In genomic region chr19:49689133-49690072, GRCh38 we compare ENCODE assay signal across 8 cellular contexts. TPM values are rescaled to one million over a fixed set of nuclear protein-coding genes. Genes with fewer than 3 reads are reported as not detected.
DNase-seq lines count a peak whose midpoint lies in the region; ATAC-seq and TF ChIP-seq lines count a peak whose summit lies in the region.

Gene ADM5, plus strand, starts transcription at chr19:49689594. Its CDS starts 244 bp downstream, at chr19:49689838.

- CTCF ChIA-PET in MCF 10A (lab: Yijun Ruan, JAX): interaction anchor here (0.6 kb wide), 2 partner anchors 17 to 231 kb away, joined by 3 to 4 read pairs; no protein-coding TSS in a partner anchor

- peaks cover 14% of the 10 kb centered on the region for H3K4me1 Mint-ChIP-seq in MCF 10A (ENCODE audit: insufficient read depth, unreplicated experiment)

- POLR2A ChIA-PET in MCF 10A (lab: Yijun Ruan, JAX): interaction anchor here (0.7 to 0.9 kb wide), 4 partner anchors 13 to 109 kb away, joined by 3 to 5 read pairs (median 3); partner anchors contain the start of genes PRMT1 and PRRG2

- H3K4me1 ChIP-seq in OCI-LY1 (ENCODE audit: insufficient read depth, low read length, severe bottlenecking): peaks cover 19% of the 10 kb centered on the region

- H3K27me3 Mint-ChIP-seq in MCF 10A (ENCODE audit: insufficient read depth, unreplicated experiment): no peaks in the 10 kb centered on the region

- no TSS peak for BruUV-seq in MCF 10A (replicated peaks; lab: Mats Ljungman, UMichigan)

- no peak within 1 kb of the TSS for H2AFZ ChIP-seq in OCI-LY1 (ENCODE audit: low read length)

- no peak for ATAC-seq in HG03520 (IDR thresholded peaks at IDR 0.05; ENCODE audit: unreplicated experiment)
- no peak for ATAC-seq in GM19395 (IDR thresholded peaks at IDR 0.05; ENCODE audit: unreplicated experiment)

- no peaks in the 10 kb centered on the region for H4K20me1 ChIP-seq in OCI-LY1 (ENCODE audit: insufficient read depth, low read length)

- H3K27ac ChIP-seq in OCI-LY1 (ENCODE audit: low read depth, low read length, poor library complexity, severe bottlenecking): no peak within 1 kb of the TSS

- H3K4me3 ChIP-seq in OCI-LY1 (ENCODE audit: low read depth, low read length, poor library complexity, severe bottlenecking) (no peak within 1 kb of the TSS), kidney epithelial cell (ENCODE audit: low read depth, low read length) (peak within 1 kb of the TSS; percentile 49)

- TF ChIP-seq CTCF in OCI-LY1 (IDR thresholded peaks at IDR 0.05; ENCODE audit: low read length) (peak; percentile 51), MCF 10A (IDR thresholded peaks at IDR 0.05; ENCODE audit: unreplicated experiment) (no peak), kidney epithelial cell (IDR thresholded peaks at IDR 0.05; ENCODE audit: insufficient read depth, low read length, poor library complexity, severe bottlenecking) (peak; percentile 77)

- 0 out of 2 replicates have a peak, but pooled peaks cover 3% of the 10 kb centered on the region for H3F3A ChIP-seq in OCI-LY1 (ENCODE audit: insufficient read depth, low read length)

- DNase-seq in NCI-H1436 (lab: John Stamatoyannopoulos, UW) (peak; percentile 77), NCI-H1436 treated with DMSO at 0.1 percent for 48 hours (lab: John Stamatoyannopoulos, UW) (no peak), MCF 10A (ENCODE audit: unreplicated experiment) (no peak), kidney epithelial cell (ENCODE audit: low read depth) (no peak)
- peak; percentile 44 for DNase-seq in stimulated activated CD4-positive, alpha-beta T cell treated with anti-CD3 and anti-CD28 coated beads, Interleukin-4, amount 100 ng/mL, for 24 hours

- H3K27me3 ChIP-seq in OCI-LY1 (ENCODE audit: insufficient read depth, low read length): no peaks in the 10 kb centered on the region
- peaks cover 4% of the 10 kb centered on the region for H3K27me3 ChIP-seq in kidney epithelial cell (ENCODE audit: control insufficient read depth, insufficient read depth, low read length)

- intact Hi-C loops in MCF 10A (cut with micrococcal nuclease): no loop called here

- no peaks in the 10 kb centered on the region for H3K9me2 ChIP-seq in OCI-LY1 (ENCODE audit: low read depth, low read length)

- no peaks in the 10 kb centered on the region for H3K9me3 Mint-ChIP-seq in MCF 10A (ENCODE audit: unreplicated experiment)

- H3K4me2 ChIP-seq in OCI-LY1 (ENCODE audit: low read length): no peak within 1 kb of the TSS

- H3K9ac ChIP-seq in OCI-LY1 (ENCODE audit: low read length): no peak within 1 kb of the TSS

- no peak within 1 kb of the TSS for H3K27ac Mint-ChIP-seq in MCF 10A (ENCODE audit: low read depth, unreplicated experiment)

- H3K79me2 ChIP-seq in OCI-LY1 (ENCODE audit: insufficient read depth, low read length): no peaks in the 10 kb centered on the region

- peak within 1 kb of the TSS; percentile 56 for H3K4me3 Mint-ChIP-seq in MCF 10A (ENCODE audit: unreplicated experiment)

- H3K9me3 ChIP-seq in OCI-LY1 (ENCODE audit: low read length): no peaks in the 10 kb centered on the region

- H3K36me3 ChIP-seq in OCI-LY1 (ENCODE audit: insufficient read depth, low read length) (peaks cover 59% of the 10 kb centered on the region), kidney epithelial cell (ENCODE audit: control insufficient read depth, insufficient read depth, low read length) (peaks cover 4% of the 10 kb centered on the region)

- peaks cover 46% of the 10 kb centered on the region for H3K36me3 Mint-ChIP-seq in MCF 10A (ENCODE audit: insufficient read depth, unreplicated experiment)

RNA-seq across cellular contexts. Expression of gene ADM5, which starts in this region (rescaled TPM):
- total RNA-seq in MCF 10A (2022): 1.8 and 2.9 TPM in 2 replicates
- 1.0 TPM in 2 replicates for total RNA-seq in kidney epithelial cell

Comparison
In these comparisons a context has a peak if more than half of its experiments do, and no peak if none do; other contexts are left out.
1. DNase-seq: peak in NCI-H1436 (single experiment) and stimulated activated CD4-positive, alpha-beta T cell treated with anti-CD3 and anti-CD28 coated beads, Interleukin-4, amount 100 ng/mL, for 24 hours (single experiment); none in NCI-H1436 treated with DMSO at 0.1 percent for 48 hours (single experiment), MCF 10A (single experiment) and kidney epithelial cell (single experiment).